Comparison of ENCODE assay signal across 16 cellular contexts in the genomic region with DNA sequence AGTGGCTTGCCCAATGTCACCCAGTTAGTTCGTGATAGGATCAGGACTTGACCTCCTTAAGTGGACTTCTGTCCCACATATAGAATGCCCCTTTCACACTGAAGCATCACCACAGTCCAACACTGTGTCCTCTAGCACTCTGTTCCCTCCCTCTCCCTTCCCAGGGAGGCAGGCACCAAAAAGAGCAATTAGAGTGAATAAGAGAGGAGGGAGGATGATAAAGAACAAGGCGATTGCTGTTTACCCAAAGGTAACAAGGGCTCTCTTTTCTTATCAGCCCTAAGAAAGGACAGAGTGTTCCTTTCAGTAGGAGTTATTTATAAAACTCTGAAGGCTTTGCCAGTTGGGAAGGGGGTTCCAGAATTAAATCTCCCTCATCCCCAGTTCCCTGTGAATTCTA.
DNase-seq lines count a peak whose midpoint lies in the region; ATAC-seq and TF ChIP-seq lines count a peak whose summit lies in the region.
"Had no signal": no experiment of that assay in that cellular context is flagged by ENCODE, and none has a peak within 500 bp of the region (broad histone marks: within the 10 kb centered on the region; RNA-seq: fewer than 3 reads in every experiment).

No MANE protein-coding gene starts in this region.

- ATAC-seq in upper lobe of right lung = peak; percentile 55
- no peak for ATAC-seq in GM21786 (IDR thresholded peaks at IDR 0.05; ENCODE audit: unreplicated experiment)
- ATAC-seq: CD8-positive, alpha-beta T cell had no signal

- peaks cover 32% of the 10 kb centered on the region for H3F3A ChIP-seq in neural progenitor cell (ENCODE audit: low read depth)

- H3K79me2 ChIP-seq in hepatocyte (no peaks in the 10 kb centered on the region), neural progenitor cell (ENCODE audit: low read depth) (no peaks in the 10 kb centered on the region)

- H3K27me3 Mint-ChIP-seq in neural progenitor cell (ENCODE audit: insufficient read depth, low read depth) = peaks cover 3% of the 10 kb centered on the region

- intact Hi-C loops in upper lobe of right lung (cut with DNase I) = no loop called here

- WGBS in hepatocyte (ENCODE audit: low lambda C conversion rate, missing lambda C conversion rate) = 43% methylated on average over 2 of the region's 2 CpGs

- H3K9ac ChIP-seq in neural progenitor cell = no peak overlapping the region
- H3K9ac ChIP-seq: BLaER1 treated with 17β-estradiol and CSF1 and Interleukin-3, amounts not matched to agents 10 nM and 100 nM had no signal

- H4K20me1 ChIP-seq in hepatocyte (ENCODE audit: insufficient read depth, poor library complexity, severe bottlenecking) (no peaks in the 10 kb centered on the region), neural progenitor cell (ENCODE audit: low read depth) (no peaks in the 10 kb centered on the region)
- H4K20me1 ChIP-seq: BLaER1 treated with 17β-estradiol and CSF1 and Interleukin-3, amounts not matched to agents 10 nM and 100 nM had no signal

- no peak overlapping the region for H3K4me3 Mint-ChIP-seq in neural progenitor cell
- H3K4me3 Mint-ChIP-seq: CD8-positive, alpha-beta T cell had no signal

- in situ Hi-C loops in SK-MEL-5 (cut with HindIII; ENCODE audit: low pct_unique_long_range_greater_than_20kb, low sequenced_read_pairs) = no loop called here

- H3K9me3 ChIP-seq in hepatocyte (ENCODE audit: low read depth) (no peaks in the 10 kb centered on the region), neural progenitor cell (ENCODE audit: low read depth) (no peaks in the 10 kb centered on the region), upper lobe of right lung (no peaks in the 10 kb centered on the region)
- H3K9me3 ChIP-seq: BLaER1 treated with 17β-estradiol and CSF1 and Interleukin-3, amounts not matched to agents 10 nM and 100 nM had no signal

- H3K4me1 ChIP-seq in hepatocyte (ENCODE audit: insufficient read depth) = no peaks in the 10 kb centered on the region
- peaks cover 46% of the 10 kb centered on the region for H3K4me1 ChIP-seq in neural progenitor cell
- H3K4me1 ChIP-seq in upper lobe of right lung = no peaks in the 10 kb centered on the region

- peak overlapping the region; percentile 17 for H3K27ac ChIP-seq in hepatocyte
- no peak overlapping the region for H3K27ac ChIP-seq in neural progenitor cell
- no peak overlapping the region for H3K27ac ChIP-seq in upper lobe of right lung
- H3K27ac ChIP-seq: BLaER1 treated with 17β-estradiol and CSF1 and Interleukin-3, amounts not matched to agents 10 nM and 100 nM; PC-9; RWPE1 had no signal

- DNase-seq in SK-MEL-5 (ENCODE audit: low read depth, low spot score) (peak; percentile 57), hepatocyte (ENCODE audit: low spot score) (no peak), neural progenitor cell (ENCODE audit: low spot score) (peak; percentile 42), upper lobe of right lung (no peak), HuH-7.5 (ENCODE audit: low spot score) (no peak), NCI-H2227 (lab: John Stamatoyannopoulos, UW; ENCODE audit: unreplicated experiment) (no peak)
- DNase-seq: CD8-positive, alpha-beta T cell; DMS79; KG1; MV-4-11; NCI-H187; NCI-H345; PC-9 had no signal

- H3K36me3 Mint-ChIP-seq in neural progenitor cell = peaks cover 5% of the 10 kb centered on the region
- H3K36me3 Mint-ChIP-seq: CD8-positive, alpha-beta T cell had no signal

- H3K4me3 ChIP-seq in hepatocyte (no peak overlapping the region), neural progenitor cell (no peak overlapping the region), upper lobe of right lung (no peak overlapping the region)
- H3K4me3 ChIP-seq: BLaER1 treated with 17β-estradiol and CSF1 and Interleukin-3, amounts not matched to agents 10 nM and 100 nM; PC-9 had no signal

- H3K27ac Mint-ChIP-seq in neural progenitor cell = peak overlapping the region; percentile 75
- H3K27ac Mint-ChIP-seq: CD8-positive, alpha-beta T cell had no signal

- H3K27me3 ChIP-seq in hepatocyte = no peaks in the 10 kb centered on the region
- no peaks in the 10 kb centered on the region for H3K27me3 ChIP-seq in neural progenitor cell
- H3K27me3 ChIP-seq in upper lobe of right lung = no peaks in the 10 kb centered on the region
- H3K27me3 ChIP-seq: BLaER1 treated with 17β-estradiol and CSF1 and Interleukin-3, amounts not matched to agents 10 nM and 100 nM had no signal

- peaks cover 6% of the 10 kb centered on the region for H3K9me3 Mint-ChIP-seq in neural progenitor cell
- H3K9me3 Mint-ChIP-seq: CD8-positive, alpha-beta T cell had no signal

- H3K4me2 ChIP-seq in hepatocyte (no peak overlapping the region), neural progenitor cell (peak overlapping the region; percentile 45)
- H3K4me2 ChIP-seq: PC-9 had no signal

- TF ChIP-seq CTCF in hepatocyte (IDR thresholded peaks at IDR 0.05; ENCODE audit: poor library complexity) (no peak), neural progenitor cell (IDR thresholded peaks at IDR 0.05) (no peak), upper lobe of right lung (IDR thresholded peaks at IDR 0.05) (no peak)

- no peak overlapping the region for H2AFZ ChIP-seq in hepatocyte
- H2AFZ ChIP-seq in neural progenitor cell (replicated peaks) = no peak overlapping the region
- H2AFZ ChIP-seq: PC-9 had no signal

- H3K9me2 ChIP-seq in hepatocyte (replicated peaks; ENCODE audit: insufficient read depth) = no peaks in the 10 kb centered on the region

- H3K36me3 ChIP-seq in hepatocyte (replicated peaks; ENCODE audit: insufficient read depth, low read depth) (no peaks in the 10 kb centered on the region), neural progenitor cell (no peaks in the 10 kb centered on the region), upper lobe of right lung (no peaks in the 10 kb centered on the region)
- H3K36me3 ChIP-seq: BLaER1 treated with 17β-estradiol and CSF1 and Interleukin-3, amounts not matched to agents 10 nM and 100 nM had no signal

- peaks cover 12% of the 10 kb centered on the region for H3K4me1 Mint-ChIP-seq in neural progenitor cell

Comparison
In these comparisons a context has a peak if more than half of its experiments do, and no peak if none do; other contexts are left out.
1. DNase-seq: peak in SK-MEL-5 (single experiment) and neural progenitor cell (single experiment); none in hepatocyte (single experiment), upper lobe of right lung (single experiment), HuH-7.5 (single experiment) and NCI-H2227 (single experiment).